In the genomic region with DNA sequence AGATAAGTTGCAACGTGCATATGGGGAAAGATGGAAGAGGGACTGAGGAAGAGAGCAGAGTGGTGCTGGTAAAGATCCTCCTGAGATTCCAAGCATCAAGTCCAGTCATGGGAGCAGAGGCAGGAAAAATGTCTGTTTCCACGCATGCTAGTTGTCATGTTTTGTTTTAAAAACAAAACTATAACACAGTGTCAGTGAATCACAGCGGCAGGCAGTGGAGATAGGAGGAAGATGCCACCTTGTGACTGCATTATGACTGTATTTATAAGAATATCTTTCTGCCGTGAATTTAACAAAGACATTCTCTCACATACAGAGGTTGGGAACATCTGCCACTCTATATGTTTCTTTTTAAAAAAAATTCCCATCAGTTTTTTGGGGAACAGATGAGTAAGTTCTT, we compare ENCODE assay signal across 14 cellular contexts. TPM values are rescaled to one million over a fixed set of nuclear protein-coding genes. Genes with fewer than 3 reads are reported as not detected.
A peak's percentile ranks its signal among the peaks of the same experiment; 100 is the strongest.
DNase-seq lines count a peak whose midpoint lies in the region; ATAC-seq and TF ChIP-seq lines count a peak whose summit lies in the region.
"Had no signal": no experiment of that assay in that cellular context is flagged by ENCODE, and none has a peak within 500 bp of the region (broad histone marks: within the 10 kb centered on the region; RNA-seq: fewer than 3 reads in every experiment).

No MANE protein-coding gene starts in this region.

- H3K4me2 ChIP-seq in GM23248 (ENCODE audit: unreplicated experiment): no peak overlapping the region

- peaks cover 32% of the 10 kb centered on the region for H3K4me1 ChIP-seq in GM23248 (ENCODE audit: insufficient read depth)

- POLR2A ChIA-PET in AG04450 (lab: Yijun Ruan, JAX): no interaction called here

- ATAC-seq in GM19467 (IDR thresholded peaks at IDR 0.05; ENCODE audit: unreplicated experiment) (no peak), HG03457 (IDR thresholded peaks at IDR 0.05; ENCODE audit: unreplicated experiment) (no peak)
- ATAC-seq: left colon had no signal

- in situ Hi-C loops in GM23248 (cut with MboI): no loop called here
- in situ Hi-C loops in SK-MEL-5 (cut with HindIII; ENCODE audit: low pct_unique_long_range_greater_than_20kb, low sequenced_read_pairs): no loop called here

- TF ChIP-seq CTCF in AG04450 (IDR thresholded peaks at IDR 0.05; ENCODE audit: low read depth, low read length) (0 out of 2 replicates have a peak, but pooled peaks have one; percentile 19), foreskin fibroblast (IDR thresholded peaks at IDR 0.05; ENCODE audit: low read depth, low read length) (peak; percentile 8)

- peaks cover 6% of the 10 kb centered on the region for H3K79me2 ChIP-seq in GM23248 (ENCODE audit: insufficient read depth)

- peak overlapping the region; percentile 33; the same call in 1 of the 2 replicates for H2AFZ ChIP-seq in GM23248

- H3K27ac ChIP-seq in AG04450 (ENCODE audit: low read depth, low read length) (no peak overlapping the region), GM23248 (peak overlapping the region; percentile 72)

- no peaks in the 10 kb centered on the region; the same call in 1 of the 2 replicates for H3K9me3 ChIP-seq in AG04450 (ENCODE audit: control insufficient read depth, insufficient read depth, low read length)
- H3K9me3 ChIP-seq in GM23248 (ENCODE audit: low read depth): no peaks in the 10 kb centered on the region

- WGBS in GM23248 (ENCODE audit: low coverage in 1 of 2, low lambda C conversion rate in 2 of 2, missing lambda C conversion rate in 2 of 2), 2 experiments: 11 to 14% methylated on average over 4 of the region's 4 CpGs

- peak overlapping the region; percentile 58 for H3K9ac ChIP-seq in GM23248

- H4K20me1 ChIP-seq in GM23248 (ENCODE audit: insufficient read depth): no peaks in the 10 kb centered on the region

- H3K36me3 ChIP-seq in GM23248 (ENCODE audit: low read depth): no peaks in the 10 kb centered on the region

- H3K4me3 ChIP-seq in AG04450 (ENCODE audit: low read depth, low read length) (no peak overlapping the region), GM23248 (no peak overlapping the region), foreskin fibroblast (ENCODE audit: low read depth in 1 of 2, low read length in 2 of 2) (no peak overlapping the region)

- DNase-seq in AG04450 (ENCODE audit: low read depth, low spot score): no peak
- peak; percentile 91 for DNase-seq in GM23248
- peak; percentile 22 for DNase-seq in SK-MEL-5 (ENCODE audit: low read depth, low spot score)
- DNase-seq in foreskin fibroblast: peak; percentile 51 to 68
- DNase-seq in T-helper 9 cell: no peak
- DNase-seq in stimulated activated CD4-positive, alpha-beta T cell treated with anti-CD3 and anti-CD28 coated beads, Interleukin-4, amount 100 ng/mL, for 4 hours: no peak
- DNase-seq: activated CD4-positive, alpha-beta memory T cell treated with anti-CD3 and anti-CD28 coated beads, Interleukin-2, amount 10 ng/mL, durations not matched to agents 7 days and 5 days; activated gamma-delta T cell treated with Interleukin-2 at 50 U/mL for 16 hours; left colon; NCI-H82; occipital lobe had no signal

- H3F3A ChIP-seq in GM23248 (ENCODE audit: insufficient read depth): peaks cover 35% of the 10 kb centered on the region

- no peaks in the 10 kb centered on the region for H3K9me2 ChIP-seq in GM23248 (ENCODE audit: insufficient read depth)

- H3K27me3 ChIP-seq in AG04450 (ENCODE audit: control insufficient read depth, insufficient read depth, low read length) (no peaks in the 10 kb centered on the region), GM23248 (replicated peaks; ENCODE audit: insufficient read depth) (no peaks in the 10 kb centered on the region)

- CTCF ChIA-PET in AG04450 (lab: Charles Lee): interaction anchor here (0.6 kb wide), 1 partner anchor 236 kb away, joined by 5 read pairs; no protein-coding TSS in a partner anchor

RNA-seq across cellular contexts. Expression of gene SVEP1, which starts 3.7 kb away (rescaled TPM):
- polyA plus RNA-seq in AG04450 (2011; rRNA removed) (34.8 and 40.9 TPM in 2 replicates), GM23248 (2016; fragmentation: Nextera tagmentation; extraction: Ambion mirVana) (12.6 and 13.6 TPM in 2 replicates)
- 84.2 and 94.7 TPM in 2 replicates for polyA minus RNA-seq in AG04450 (2011; rRNA and poly(A)+ RNA removed)
- total RNA-seq in GM23248 (2014; rRNA removed; shearing (Covaris generic)): 47.3 and 50.5 TPM in 2 replicates
- total RNA-seq in SK-MEL-5 (2014; rRNA removed; shearing (Covaris generic)): not detected in 2 replicates
- polyA plus RNA-seq in SK-MEL-5 (2015; cell fraction: cytosol; rRNA removed): 0.01 TPM in 1 of 2 replicates, not detected in the other
- polyA plus RNA-seq in SK-MEL-5 (2015; cell fraction: nucleus; rRNA removed): 0.02 TPM in 1 of 2 replicates, not detected in the other
- total RNA-seq: activated CD4-positive, alpha-beta memory T cell treated with anti-CD3 and anti-CD28 coated beads, Interleukin-2, amount 10 ng/mL, durations not matched to agents 7 days and 5 days; T-helper 1 cell treated with Interleukin-12 subunit alpha and Interleukin-12 subunit beta and Interleukin-4 antibody, amounts not matched to agents 30 ng/mL and 1 ng/mL, for 36 hours had no signal

Comparison
In these comparisons a context has a peak if more than half of its experiments do, and no peak if none do; other contexts are left out.
1. DNase-seq: peak in GM23248 (single experiment), SK-MEL-5 (single experiment) and foreskin fibroblast (2 of 2); none in AG04450 (single experiment), T-helper 9 cell (single experiment) and stimulated activated CD4-positive, alpha-beta T cell treated with anti-CD3 and anti-CD28 coated beads, Interleukin-4, amount 100 ng/mL, for 4 hours (0 of 2).
2. RNA of gene SVEP1, which starts 3.7 kb away (total RNA-seq): 47.3 to 50.5 TPM in GM23248; not detected in SK-MEL-5; every median in the first group is over 10 times any median in the second.